ENCODE assay signal across 22 cellular contexts in genomic region chr12:104953323-104953722, GRCh38. TPM values are rescaled to one million over a fixed set of nuclear protein-coding genes. Genes with fewer than 3 reads are reported as not detected.
DNase-seq lines count a peak whose midpoint lies in the region; ATAC-seq and TF ChIP-seq lines count a peak whose summit lies in the region.
"Had no signal": no experiment of that assay in that cellular context is flagged by ENCODE, and none has a peak within 500 bp of the region (broad histone marks: within the 10 kb centered on the region; RNA-seq: fewer than 3 reads in every experiment).

No MANE protein-coding gene starts in this region.

- TF ChIP-seq CTCF in chondrocyte (IDR thresholded peaks at IDR 0.05), result no peak
- TF ChIP-seq CTCF in mucosa of descending colon (IDR thresholded peaks at IDR 0.05), result no peak
- no peak for TF ChIP-seq CTCF in upper lobe of left lung (IDR thresholded peaks at IDR 0.05)
- TF ChIP-seq CTCF in esophagus squamous epithelium (IDR thresholded peaks at IDR 0.05), result no peak

- DNase-seq in HT-29 (ENCODE audit: low spot score) (peak; percentile 82), chondrocyte (ENCODE audit: low spot score) (no peak), mucosa of descending colon (peak in 2 of 3 donors; percentile 41 to 74), upper lobe of left lung (peak in 1 of 2 donors; percentile 34), C1 segment of cervical spinal cord (lab: John Stamatoyannopoulos, UW) (no peak), esophagus squamous epithelium (lab: John Stamatoyannopoulos, UW) (no peak)
- no peak for DNase-seq in activated T-cell treated with anti-CD3 and anti-CD28 coated beads, Interleukin-2, amount 50 U/mL, for 48 hours
- DNase-seq: activated CD8-positive, alpha-beta T cell treated with anti-CD3 and anti-CD28 coated beads, Interleukin-2, amount 10 ng/mL, durations not matched to agents 7 days and 5 days; activated naive CD8-positive, alpha-beta T cell treated with anti-CD3 and anti-CD28 coated beads for 36 hours; islet precursor cell; MG63; NCI-H1694; NCI-H345; nucleus accumbens; SIG-M5; stimulated activated CD4-positive, alpha-beta T cell treated with anti-CD3 and anti-CD28 coated beads, Interleukin-4, amount 100 ng/mL, for 4 hours; stimulated activated CD8-positive, alpha-beta memory T cell treated with anti-CD3 and anti-CD28 coated beads, Interleukin-4, amount 100 ng/mL, for 48 hours had no signal

- no peak for TF ChIP-seq POLR2A in upper lobe of left lung (IDR thresholded peaks at IDR 0.05)
- TF ChIP-seq POLR2A in esophagus squamous epithelium (IDR thresholded peaks at IDR 0.05), result no peak

- ATAC-seq in mucosa of descending colon (peak; percentile 81), upper lobe of left lung (ENCODE audit: low FRiP score in 2 of 2) (peak in 1 of 2 donors; percentile 21)
- ATAC-seq: activated CD8-positive, alpha-beta T cell treated with anti-CD3 and anti-CD28 coated beads, Interleukin-2, amount 10 ng/mL, durations not matched to agents 7 days and 5 days; WTC11 had no signal

- H3K9me3 ChIP-seq in mucosa of descending colon (no peaks in the 10 kb centered on the region), upper lobe of left lung (no peaks in the 10 kb centered on the region), esophagus squamous epithelium (no peaks in the 10 kb centered on the region)
- H3K9me3 ChIP-seq: HAP-1, MG63, suprapubic skin had no signal

- H3K36me3 ChIP-seq in mucosa of descending colon (ENCODE audit: low read depth) (no peaks in the 10 kb centered on the region), upper lobe of left lung (no peaks in the 10 kb centered on the region), esophagus squamous epithelium (no peaks in the 10 kb centered on the region)
- H3K36me3 ChIP-seq: HAP-1, MG63, suprapubic skin had no signal

- no peaks in the 10 kb centered on the region for H3K9me3 Mint-ChIP-seq in chondrocyte (ENCODE audit: low read depth)
- H3K9me3 Mint-ChIP-seq: activated naive CD8-positive, alpha-beta T cell treated with anti-CD3 and anti-CD28 coated beads for 36 hours; activated T-helper 1 cell treated with anti-CD3 and anti-CD28 coated beads, Interleukin-12 subunit alpha, Interleukin-12 subunit beta, Interleukin-2, Interleukin-4 antibody, amounts not matched to agents 30 ng/mL and 10 ng/mL and 1 ng/mL, durations not matched to agents 14 hours and 24 hours and 36 hours; WTC11 had no signal

- no peaks in the 10 kb centered on the region for H3K27me3 Mint-ChIP-seq in chondrocyte (ENCODE audit: low read depth)

- peak overlapping the region; percentile 15 to 66 (median 46) for H3K27ac ChIP-seq in upper lobe of left lung
- H3K27ac ChIP-seq in esophagus squamous epithelium, result no peak overlapping the region
- H3K27ac ChIP-seq: C4-2B, suprapubic skin had no signal

- intact Hi-C loops in mucosa of descending colon (cut with DNase I, micrococcal nuclease), result no loop called here
- intact Hi-C loops in esophagus squamous epithelium (cut with DNase I), result no loop called here

- H3K27me3 ChIP-seq in upper lobe of left lung (no peaks in the 10 kb centered on the region), esophagus squamous epithelium (peaks cover 0 to 16% (median 0%) of the 10 kb centered on the region in 4 donors)
- H3K27me3 ChIP-seq: MG63, suprapubic skin had no signal

- peaks cover 19% of the 10 kb centered on the region for H3K4me1 ChIP-seq in mucosa of descending colon (ENCODE audit: low read depth)
- peaks cover 9 to 16% (median 12%) of the 10 kb centered on the region in 4 donors for H3K4me1 ChIP-seq in upper lobe of left lung
- H3K4me1 ChIP-seq in esophagus squamous epithelium, result peaks cover 0 to 12% (median 0%) of the 10 kb centered on the region in 3 donors

- H3K4me3 Mint-ChIP-seq in chondrocyte (ENCODE audit: unreplicated experiment), result no peak overlapping the region
- H3K4me3 Mint-ChIP-seq: activated CD8-positive, alpha-beta T cell treated with anti-CD3 and anti-CD28 coated beads, Interleukin-2, amount 10 ng/mL, durations not matched to agents 7 days and 5 days; activated naive CD8-positive, alpha-beta T cell treated with anti-CD3 and anti-CD28 coated beads for 36 hours; activated T-helper 1 cell treated with anti-CD3 and anti-CD28 coated beads, Interleukin-12 subunit alpha, Interleukin-12 subunit beta, Interleukin-2, Interleukin-4 antibody, amounts not matched to agents 30 ng/mL and 10 ng/mL and 1 ng/mL, durations not matched to agents 14 hours and 24 hours and 36 hours; WTC11 had no signal

- H3K4me3 ChIP-seq in mucosa of descending colon (no peak overlapping the region), upper lobe of left lung (no peak overlapping the region), esophagus squamous epithelium (no peak overlapping the region)
- H3K4me3 ChIP-seq: HAP-1, MG63, suprapubic skin had no signal

- WGBS in upper lobe of left lung, 2 donors, result 64 to 71% methylated on average over 2 of the region's 2 CpGs
- WGBS in esophagus squamous epithelium, 2 donors, result 71 to 80% methylated on average over 2 of the region's 2 CpGs

- peak overlapping the region; percentile 79 for H3K27ac Mint-ChIP-seq in chondrocyte (ENCODE audit: unreplicated experiment)
- H3K27ac Mint-ChIP-seq: activated CD8-positive, alpha-beta T cell treated with anti-CD3 and anti-CD28 coated beads, Interleukin-2, amount 10 ng/mL, durations not matched to agents 7 days and 5 days; activated naive CD8-positive, alpha-beta T cell treated with anti-CD3 and anti-CD28 coated beads for 36 hours; activated T-helper 1 cell treated with anti-CD3 and anti-CD28 coated beads, Interleukin-12 subunit alpha, Interleukin-12 subunit beta, Interleukin-2, Interleukin-4 antibody, amounts not matched to agents 30 ng/mL and 10 ng/mL and 1 ng/mL, durations not matched to agents 14 hours and 24 hours and 36 hours; WTC11 had no signal

- no peak for TF ChIP-seq EP300 in upper lobe of left lung (IDR thresholded peaks at IDR 0.05)

- peaks cover 3% of the 10 kb centered on the region for H3K36me3 Mint-ChIP-seq in chondrocyte (ENCODE audit: low read depth)
- H3K36me3 Mint-ChIP-seq: activated naive CD8-positive, alpha-beta T cell treated with anti-CD3 and anti-CD28 coated beads for 36 hours; WTC11 had no signal

- H3K4me1 Mint-ChIP-seq in chondrocyte (ENCODE audit: low read depth), result peaks cover 56% of the 10 kb centered on the region

RNA-seq across cellular contexts. Expression of gene SLC41A2, which starts 4.8 kb away (rescaled TPM):
- total RNA-seq in HT-29 (2014; rRNA removed; shearing (Covaris generic)), result 33.2 and 33.4 TPM in 2 replicates
- total RNA-seq in chondrocyte (46.0 to 54.6 TPM (median 46.8 TPM) in 3 replicates), mucosa of descending colon (100 to 1,000 TPM in 1 of 3 donors, 10 to 100 TPM in 2; 63.2 to 106 (median 69.8) TPM), upper lobe of left lung (10 to 100 TPM; 16.0 to 67.0 (median 23.4) TPM), esophagus squamous epithelium (1 to 10 TPM in 3 of 4 donors, under 1 TPM in 1; 0.61 to 7.2 (median 3.6) TPM)

RNA-seq across cellular contexts. Expression of gene NOPCHAP1, which starts 32.8 kb away (rescaled TPM):
- total RNA-seq in HT-29 (2014; rRNA removed; shearing (Covaris generic)), result 23.5 and 24.1 TPM in 2 replicates
- total RNA-seq in chondrocyte (11.1 to 11.8 TPM (median 11.5 TPM) in 3 replicates), mucosa of descending colon (10 to 100 TPM; 10.4 to 12.8 (median 11.3) TPM), upper lobe of left lung (10 to 100 TPM in 2 of 6 donors, 1 to 10 TPM in 4; 2.1 to 13.0 (median 7.6) TPM), esophagus squamous epithelium (1 to 10 TPM in 3 of 4 donors, under 1 TPM in 1; 0.76 to 9.3 (median 5.2) TPM)

Comparison
In these comparisons a context has a peak if more than half of its experiments do, and no peak if none do; other contexts are left out.
1. DNase-seq: peak in HT-29 (single experiment) and mucosa of descending colon (2 of 3); none in chondrocyte (single experiment), activated T-cell treated with anti-CD3 and anti-CD28 coated beads, Interleukin-2, amount 50 U/mL, for 48 hours (0 of 2), C1 segment of cervical spinal cord (0 of 14) and esophagus squamous epithelium (single experiment).
2. H3K27ac ChIP-seq: peak in upper lobe of left lung (4 of 4); none in esophagus squamous epithelium (0 of 4).